16 cellular contexts compared by ENCODE assay signal in the genomic region with DNA sequence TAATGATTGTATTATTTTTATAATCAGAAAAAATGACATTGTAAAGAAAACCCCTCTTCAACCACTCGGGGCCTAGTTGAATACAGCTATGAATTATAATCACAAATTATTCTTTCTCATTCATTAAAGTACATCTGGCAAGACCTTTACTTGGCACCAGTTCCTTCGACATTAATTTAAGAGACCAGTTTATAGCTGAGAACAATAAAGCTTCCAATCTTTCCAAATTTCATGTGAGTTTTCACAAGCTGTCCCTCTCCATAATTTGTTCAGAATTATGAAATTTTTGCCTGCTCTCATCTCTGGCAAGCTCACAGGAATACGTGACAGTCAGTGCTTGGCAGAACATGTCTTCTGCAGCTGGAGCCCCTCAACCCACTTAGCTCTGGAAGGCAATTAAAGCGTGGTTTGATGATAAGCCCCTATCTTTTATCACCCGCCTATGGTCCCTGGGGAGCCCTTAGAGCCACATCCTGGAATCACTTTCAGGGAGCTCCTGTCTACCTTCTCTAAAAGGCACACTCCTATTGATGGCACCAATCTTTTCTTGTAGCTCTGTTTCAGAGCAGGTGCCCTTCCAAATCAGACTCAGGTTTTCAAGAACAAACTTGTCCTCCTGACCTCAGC.
A peak's percentile ranks its signal among the peaks of the same experiment; 100 is the strongest.
DNase-seq lines count a peak whose midpoint lies in the region; ATAC-seq and TF ChIP-seq lines count a peak whose summit lies in the region.
"Had no signal": no experiment of that assay in that cellular context is flagged by ENCODE, and none has a peak within 500 bp of the region (broad histone marks: within the 10 kb centered on the region; RNA-seq: fewer than 3 reads in every experiment).

No MANE protein-coding gene starts in this region.

- DNase-seq in NCI-H1436 (lab: John Stamatoyannopoulos, UW) (peak; percentile 5), NCI-H1436 treated with DMSO at 0.1 percent for 48 hours (lab: John Stamatoyannopoulos, UW) (no peak), NCI-H187 (lab: John Stamatoyannopoulos, UW) (peak; percentile 75 to 87), RWPE2 (ENCODE audit: low spot score) (no peak), left ventricle myocardium superior (no peak)
- no peak for DNase-seq in activated CD8-positive, alpha-beta memory T cell treated with anti-CD3 and anti-CD28 coated beads for 24 hours
- DNase-seq: AML-193; CD8-positive, alpha-beta T cell; NCI-H2029; NCI-H226; RPMI8226; T-helper 9 cell had no signal

- H3K36me3 ChIP-seq in BLaER1 treated with 17β-estradiol and CSF1 and Interleukin-3, amounts not matched to agents 10 nM and 100 nM, result no peaks in the 10 kb centered on the region
- H3K36me3 ChIP-seq in RWPE2 (ENCODE audit: low read depth), result no peaks in the 10 kb centered on the region
- H3K36me3 ChIP-seq: SJCRH30 had no signal

- intact Hi-C loops in left ventricle myocardium superior (cut with micrococcal nuclease), result no loop called here

- H3K4me3 ChIP-seq in BLaER1 treated with 17β-estradiol and CSF1 and Interleukin-3, amounts not matched to agents 10 nM and 100 nM, result no peak overlapping the region
- H3K4me3 ChIP-seq in RWPE2 (ENCODE audit: severe bottlenecking), result no peak overlapping the region
- H3K4me3 ChIP-seq: SJCRH30 had no signal

- H3K4me2 ChIP-seq in BLaER1 treated with 17β-estradiol and CSF1 and Interleukin-3, amounts not matched to agents 10 nM and 100 nM, result peak overlapping the region in 6 of 11 experiments; percentile 3 to 44 (median 16); a peak in 7 of 22 replicates

- H4K20me1 ChIP-seq in BLaER1 treated with 17β-estradiol and CSF1 and Interleukin-3, amounts not matched to agents 10 nM and 100 nM, result no peaks in the 10 kb centered on the region

- no peak overlapping the region for H3K9ac ChIP-seq in BLaER1 treated with 17β-estradiol and CSF1 and Interleukin-3, amounts not matched to agents 10 nM and 100 nM

- ATAC-seq in RWPE2 (ENCODE audit: low read depth) (no peak), GM21390 (IDR thresholded peaks at IDR 0.05; ENCODE audit: unreplicated experiment) (no peak), left ventricle myocardium superior (no peak)
- ATAC-seq: CD8-positive, alpha-beta T cell; HCT116 had no signal

- H3K27me3 ChIP-seq in BLaER1 treated with 17β-estradiol and CSF1 and Interleukin-3, amounts not matched to agents 10 nM and 100 nM, result no peaks in the 10 kb centered on the region
- H3K27me3 ChIP-seq in RWPE2 (ENCODE audit: insufficient read depth, poor library complexity, severe bottlenecking), result no peaks in the 10 kb centered on the region
- H3K27me3 ChIP-seq: SJCRH30 had no signal

- peaks cover 3 to 15% (median 9%) of the 10 kb centered on the region in 10 experiments; a peak in 13 of 20 replicates for H3K4me1 ChIP-seq in BLaER1 treated with 17β-estradiol and CSF1 and Interleukin-3, amounts not matched to agents 10 nM and 100 nM
- peaks cover 23% of the 10 kb centered on the region for H3K4me1 ChIP-seq in RWPE2 (ENCODE audit: insufficient read depth, poor library complexity, severe bottlenecking)
- H3K4me1 ChIP-seq: SJCRH30 had no signal

- no peak for TF ChIP-seq CTCF in RWPE2 (IDR thresholded peaks at IDR 0.05; ENCODE audit: poor library complexity, severe bottlenecking)

- H3K9me3 ChIP-seq in BLaER1 treated with 17β-estradiol and CSF1 and Interleukin-3, amounts not matched to agents 10 nM and 100 nM (replicated peaks in 1 of 11), result 0 out of 22 replicates have a peak, but pooled peaks cover 0 to 5% (median 0%) of the 10 kb centered on the region in 11 experiments
- H3K9me3 ChIP-seq in RWPE2 (ENCODE audit: severe bottlenecking), result no peaks in the 10 kb centered on the region
- H3K9me3 ChIP-seq: SJCRH30 had no signal

- H3K27ac ChIP-seq in BLaER1 treated with 17β-estradiol and CSF1 and Interleukin-3, amounts not matched to agents 10 nM and 100 nM, result no peak overlapping the region
- H3K27ac ChIP-seq in RWPE2 (ENCODE audit: poor library complexity, severe bottlenecking), result peak overlapping the region; percentile 21
- H3K27ac ChIP-seq: SJCRH30 had no signal

Comparison
In these comparisons a context has a peak if more than half of its experiments do, and no peak if none do; other contexts are left out.
1. DNase-seq: peak in NCI-H1436 (single experiment) and NCI-H187 (2 of 2); none in NCI-H1436 treated with DMSO at 0.1 percent for 48 hours (single experiment), RWPE2 (single experiment), activated CD8-positive, alpha-beta memory T cell treated with anti-CD3 and anti-CD28 coated beads for 24 hours (single experiment) and left ventricle myocardium superior (single experiment).